ENCODE assay signal across 27 cellular contexts in the genomic region with DNA sequence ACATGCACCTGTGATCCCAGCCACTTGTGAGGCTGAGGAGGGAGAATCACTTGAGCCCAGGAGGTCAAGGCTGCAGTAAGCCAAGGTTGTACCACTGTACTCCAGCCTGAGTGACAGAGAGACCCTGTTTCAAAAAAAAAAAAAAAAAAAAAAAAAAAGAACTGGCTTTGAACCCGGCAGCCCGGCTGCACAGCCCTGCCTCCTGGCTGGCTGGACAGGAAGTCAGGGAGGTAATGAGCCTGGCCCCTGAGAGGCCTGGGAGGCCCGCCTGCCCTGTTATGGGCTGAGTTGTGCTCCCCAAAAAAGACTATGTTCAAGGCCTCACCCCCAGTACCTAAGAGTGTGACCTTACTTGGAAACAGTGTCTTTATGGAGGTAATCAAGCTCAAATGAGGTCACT.
DNase-seq lines count a peak whose midpoint lies in the region; ATAC-seq, FAIRE-seq and TF ChIP-seq lines count a peak whose summit lies in the region.
"Had no signal": no experiment of that assay in that cellular context is flagged by ENCODE, and none has a peak within 500 bp of the region (broad histone marks: within the 10 kb centered on the region; RNA-seq: fewer than 3 reads in every experiment).

No MANE protein-coding gene starts in this region.

- ATAC-seq in omental fat pad (ENCODE audit: low FRiP score), result no peak
- ATAC-seq: A549; natural killer cell; stimulated activated naive CD8-positive, alpha-beta T cell treated with anti-CD3 and anti-CD28 coated beads, Interleukin-15, Interleukin-2, amounts not matched to agents 100 U/mL and 50 U/mL, for 24 hours had no signal

- TF ChIP-seq CTCF in CD14-positive monocyte (IDR thresholded peaks at IDR 0.05) (peak; percentile 1), OCI-LY1 (IDR thresholded peaks at IDR 0.05; ENCODE audit: low read length) (no peak), kidney (IDR thresholded peaks at IDR 0.05; ENCODE audit: borderline replicate concordance, extremely low read depth, insufficient read depth) (no peak), neural crest cell (conservative IDR thresholded peaks at IDR 0.05) (no peak), omental fat pad (IDR thresholded peaks at IDR 0.05) (no peak)

- H4K20me1 ChIP-seq in OCI-LY1 (ENCODE audit: insufficient read depth, low read length), result no peaks in the 10 kb centered on the region

- H3K4me3 Mint-ChIP-seq in CD14-positive monocyte, result no peak overlapping the region
- no peak overlapping the region for H3K4me3 Mint-ChIP-seq in neural crest cell
- H3K4me3 Mint-ChIP-seq: activated naive CD8-positive, alpha-beta T cell treated with anti-CD3 and anti-CD28 coated beads, Interleukin-2, amount 10 ng/mL, durations not matched to agents 7 days and 5 days; CD4-positive, alpha-beta memory T cell; natural killer cell had no signal

- peak overlapping the region; percentile 37; the same call in 1 of the 2 replicates for H3K4me2 ChIP-seq in OCI-LY1 (ENCODE audit: low read length)
- H3K4me2 ChIP-seq: A549, KMS-11 had no signal

- H3K9me3 Mint-ChIP-seq in CD14-positive monocyte (peaks cover 0 to 3% (median 0%) of the 10 kb centered on the region in 7 donors), neural crest cell (peaks cover 6% of the 10 kb centered on the region)
- H3K9me3 Mint-ChIP-seq: activated naive CD8-positive, alpha-beta T cell treated with anti-CD3 and anti-CD28 coated beads, Interleukin-2, amount 10 ng/mL, durations not matched to agents 7 days and 5 days; natural killer cell had no signal

- no peaks in the 10 kb centered on the region for H3K9me2 ChIP-seq in OCI-LY1 (ENCODE audit: low read depth, low read length)

- H3K9me3 ChIP-seq in OCI-LY1 (ENCODE audit: low read length), result no peaks in the 10 kb centered on the region
- no peaks in the 10 kb centered on the region for H3K9me3 ChIP-seq in kidney (ENCODE audit: control insufficient read depth in 1 of 2, low read length in 2 of 2)
- H3K9me3 ChIP-seq: A549, ascending aorta, testis had no signal

- peak overlapping the region; percentile 78 for H3K27ac ChIP-seq in OCI-LY1 (ENCODE audit: low read depth, low read length, poor library complexity, severe bottlenecking)
- H3K27ac ChIP-seq in kidney (ENCODE audit: low read depth in 2 of 2, low read length in 2 of 2), result no peak overlapping the region
- H3K27ac ChIP-seq: A549, ascending aorta, KMS-11, testis, VCaP had no signal

- FAIRE-seq in kidney (lab: Jason Lieb, UNC), result no peak
- FAIRE-seq: A549, H54, urothelium cell line had no signal

- H3K4me3 ChIP-seq in OCI-LY1 (ENCODE audit: low read depth, low read length, poor library complexity, severe bottlenecking) (no peak overlapping the region), kidney (ENCODE audit: low read length in 2 of 2) (no peak overlapping the region)
- H3K4me3 ChIP-seq: A549, ascending aorta, testis had no signal

- H3K27ac Mint-ChIP-seq in CD14-positive monocyte, result peak overlapping the region; percentile 68 to 94 (median 89)
- peak overlapping the region; percentile 39 for H3K27ac Mint-ChIP-seq in neural crest cell (ENCODE audit: unreplicated experiment)
- H3K27ac Mint-ChIP-seq: activated naive CD8-positive, alpha-beta T cell treated with anti-CD3 and anti-CD28 coated beads, Interleukin-2, amount 10 ng/mL, durations not matched to agents 7 days and 5 days had no signal

- H3K4me1 Mint-ChIP-seq in CD14-positive monocyte, result peaks cover 35% of the 10 kb centered on the region
- peaks cover 13% of the 10 kb centered on the region for H3K4me1 Mint-ChIP-seq in neural crest cell

- no peaks in the 10 kb centered on the region for H3K27me3 ChIP-seq in OCI-LY1 (ENCODE audit: insufficient read depth, low read length)
- H3K27me3 ChIP-seq: ascending aorta, testis had no signal

- peaks cover 0 to 1% (median 0%) of the 10 kb centered on the region in 3 donors for H3K27me3 Mint-ChIP-seq in CD14-positive monocyte (ENCODE audit: low read depth in 3 of 3)
- H3K27me3 Mint-ChIP-seq in neural crest cell (ENCODE audit: low read depth), result no peaks in the 10 kb centered on the region
- H3K27me3 Mint-ChIP-seq: activated naive CD8-positive, alpha-beta T cell treated with anti-CD3 and anti-CD28 coated beads, Interleukin-2, amount 10 ng/mL, durations not matched to agents 7 days and 5 days; CD4-positive, alpha-beta memory T cell had no signal

- no peak overlapping the region for H2AFZ ChIP-seq in OCI-LY1 (ENCODE audit: low read length)

- intact Hi-C loops in CD14-positive monocyte (cut with micrococcal nuclease) (no loop called here), kidney (cut with DNase I) (no loop called here)

- no peaks in the 10 kb centered on the region for H3K79me2 ChIP-seq in OCI-LY1 (ENCODE audit: insufficient read depth, low read length)

- H3K36me3 Mint-ChIP-seq in CD14-positive monocyte (peaks cover 21 to 45% of the 10 kb centered on the region in 2 donors), neural crest cell (ENCODE audit: low read depth) (peaks cover 17% of the 10 kb centered on the region)
- H3K36me3 Mint-ChIP-seq: natural killer cell had no signal

- H3K9ac ChIP-seq in OCI-LY1 (ENCODE audit: low read length) (peak overlapping the region; percentile 17; the same call in 1 of the 2 replicates), kidney (ENCODE audit: low read length in 2 of 2) (no peak overlapping the region)
- H3K9ac ChIP-seq: KMS-11 had no signal

- no peaks in the 10 kb centered on the region for H3F3A ChIP-seq in OCI-LY1 (ENCODE audit: insufficient read depth, low read length)

- H3K4me1 ChIP-seq in OCI-LY1 (ENCODE audit: insufficient read depth, low read length, severe bottlenecking) (peaks cover 57% of the 10 kb centered on the region), kidney (ENCODE audit: control insufficient read depth in 1 of 2, insufficient read depth in 1 of 2, low read depth in 1 of 2, low read length in 2 of 2) (peaks cover 7 to 17% of the 10 kb centered on the region in 2 donors)
- H3K4me1 ChIP-seq: ascending aorta, testis had no signal

- no peak for DNase-seq in CD14-positive monocyte (ENCODE audit: low spot score)
- peak; percentile 23 for DNase-seq in kidney
- DNase-seq in neural crest cell (ENCODE audit: low read depth, low spot score), result no peak
- no peak for DNase-seq in stimulated activated CD4-positive, alpha-beta T cell treated with anti-CD3 and anti-CD28 coated beads, Interleukin-4, amount 100 ng/mL, for 24 hours
- no peak for DNase-seq in T-helper 2 cell
- no peak for DNase-seq in omental fat pad (ENCODE audit: low spot score)
- DNase-seq in NCI-H526 (lab: John Stamatoyannopoulos, UW), result no peak
- DNase-seq: activated CD4-positive, alpha-beta T cell treated with anti-CD3 and anti-CD28 coated beads for 48 hours; activated effector memory CD4-positive, alpha-beta T cell treated with anti-CD3 and anti-CD28 coated beads, Interleukin-2, amount 50 U/mL, for 16 hours; activated naive CD8-positive, alpha-beta T cell treated with anti-CD3 and anti-CD28 coated beads, Interleukin-2, amount 10 ng/mL, durations not matched to agents 7 days and 5 days; CD4-positive, alpha-beta memory T cell; effector CD8-positive, alpha-beta T cell; MM.1S; natural killer cell; NCI-H1436; NCI-H2081; NCI-H748 treated with DMSO at 0.1 percent for 48 hours; stimulated activated naive CD8-positive, alpha-beta T cell treated with anti-CD3 and anti-CD28 coated beads, Interleukin-15, Interleukin-2, amounts not matched to agents 100 U/mL and 50 U/mL, for 24 hours; T-helper 9 cell had no signal

- H3K36me3 ChIP-seq in OCI-LY1 (ENCODE audit: insufficient read depth, low read length) (peaks cover 10% of the 10 kb centered on the region; the same call in 1 of the 2 replicates), kidney (ENCODE audit: control insufficient read depth in 1 of 2, insufficient read depth in 2 of 2, low read length in 2 of 2) (peaks cover 5 to 8% of the 10 kb centered on the region in 2 donors)
